Comparison of ENCODE assay signal across 8 cellular contexts in genomic region chr2:24421668-24422067, GRCh38.
DNase-seq lines count a peak whose midpoint lies in the region; ATAC-seq lines count a peak whose summit lies in the region.

No MANE protein-coding gene starts in this region.

- ATAC-seq in left colon = peak; percentile 69
- no peak for ATAC-seq in HG02884 (IDR thresholded peaks at IDR 0.05; ENCODE audit: unreplicated experiment)

- intact Hi-C loops in left colon (cut with DNase I, micrococcal nuclease) = no loop called here

- DNase-seq in ELR (ENCODE audit: low read depth) (peak; percentile 62), NCI-H1092 treated with DMSO at 0.1 percent for 48 hours (lab: John Stamatoyannopoulos, UW) (peak; percentile 44), left colon (peak; percentile 49 to 78), NCI-H2107 treated with DMSO at 0.1 percent for 48 hours (lab: John Stamatoyannopoulos, UW; ENCODE audit: unreplicated experiment) (no peak)
- peak in 3 of 4 experiments; percentile 7 to 26 (median 17) for DNase-seq in activated CD4-positive, CD25-positive, alpha-beta regulatory T cell (lab: John Stamatoyannopoulos, UW)
- peak; percentile 28 for DNase-seq in central memory CD4-positive, alpha-beta T cell
- DNase-seq in stimulated activated CD4-positive, alpha-beta T cell treated with anti-CD3 and anti-CD28 coated beads, TNF-alpha, amount 100 ng/mL, for 4 hours (ENCODE audit: low read depth in 3 of 3) = peak in 2 of 3 experiments; percentile 18 to 32
